1 cellular context compared by ENCODE assay signal in the genomic region with DNA sequence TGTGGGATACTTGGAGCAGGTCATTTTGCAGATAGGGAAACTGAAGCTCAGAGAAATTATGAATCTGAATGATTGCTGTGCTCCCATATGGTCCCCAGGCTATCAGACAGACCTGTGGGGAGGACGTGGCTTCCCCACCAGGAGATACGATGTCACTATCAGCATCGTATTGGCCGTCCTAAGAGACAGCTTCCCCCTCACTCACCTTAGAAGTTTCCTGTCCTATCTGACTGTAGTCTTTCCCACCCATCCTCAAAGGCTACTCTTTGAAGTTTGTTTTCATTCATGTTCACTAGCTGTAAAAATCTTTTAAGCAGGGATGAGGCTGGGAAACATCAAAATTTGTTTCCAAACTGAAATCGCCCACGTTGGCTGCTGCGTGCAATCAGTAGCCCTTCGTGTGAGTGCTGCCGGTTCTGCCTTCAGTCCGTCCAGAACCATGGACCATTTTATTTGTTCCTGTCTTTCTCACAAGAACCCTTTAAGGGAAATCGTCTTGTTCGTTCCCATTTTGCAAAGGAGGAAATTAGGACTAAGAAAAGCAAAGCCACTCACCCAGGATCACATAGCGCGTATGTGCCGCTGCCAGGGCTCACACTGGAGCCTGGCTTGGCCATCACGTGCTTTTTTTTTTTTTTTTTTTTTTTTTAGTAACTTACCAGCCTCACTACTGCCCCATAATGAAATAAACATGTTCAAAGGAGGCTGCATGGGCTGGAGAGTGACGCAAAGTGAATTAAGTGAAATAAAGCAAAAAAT.
TF ChIP-seq lines count a peak whose summit lies in the region.

No MANE protein-coding gene starts in this region.

TF ChIP-seq in WTC11, 78 proteins besides CTCF, POLR2A, EP300 and RAD21 (continued from another document):
- TF ChIP-seq, protein P1, sequence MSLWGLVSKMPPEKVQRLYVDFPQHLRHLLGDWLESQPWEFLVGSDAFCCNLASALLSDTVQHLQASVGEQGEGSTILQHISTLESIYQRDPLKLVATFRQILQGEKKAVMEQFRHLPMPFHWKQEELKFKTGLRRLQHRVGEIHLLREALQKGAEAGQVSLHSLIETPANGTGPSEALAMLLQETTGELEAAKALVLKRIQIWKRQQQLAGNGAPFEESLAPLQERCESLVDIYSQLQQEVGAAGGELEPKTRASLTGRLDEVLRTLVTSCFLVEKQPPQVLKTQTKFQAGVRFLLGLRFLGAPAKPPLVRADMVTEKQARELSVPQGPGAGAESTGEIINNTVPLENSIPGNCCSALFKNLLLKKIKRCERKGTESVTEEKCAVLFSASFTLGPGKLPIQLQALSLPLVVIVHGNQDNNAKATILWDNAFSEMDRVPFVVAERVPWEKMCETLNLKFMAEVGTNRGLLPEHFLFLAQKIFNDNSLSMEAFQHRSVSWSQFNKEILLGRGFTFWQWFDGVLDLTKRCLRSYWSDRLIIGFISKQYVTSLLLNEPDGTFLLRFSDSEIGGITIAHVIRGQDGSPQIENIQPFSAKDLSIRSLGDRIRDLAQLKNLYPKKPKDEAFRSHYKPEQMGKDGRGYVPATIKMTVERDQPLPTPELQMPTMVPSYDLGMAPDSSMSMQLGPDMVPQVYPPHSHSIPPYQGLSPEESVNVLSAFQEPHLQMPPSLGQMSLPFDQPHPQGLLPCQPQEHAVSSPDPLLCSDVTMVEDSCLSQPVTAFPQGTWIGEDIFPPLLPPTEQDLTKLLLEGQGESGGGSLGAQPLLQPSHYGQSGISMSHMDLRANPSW (CRISPR knock-in tag; conservative IDR thresholded peaks at IDR 0.05; ENCODE audit: low read depth): no peak
- no peak for TF ChIP-seq FOXP1 (CRISPR knock-in tag; IDR thresholded peaks at IDR 0.05; ENCODE audit: borderline replicate concordance)
